Comparison of ENCODE assay signal across 16 cellular contexts in genomic region chr15:57654136-57654845, GRCh38. TPM values are rescaled to one million over a fixed set of nuclear protein-coding genes. Genes with fewer than 3 reads are reported as not detected.
DNase-seq lines count a peak whose midpoint lies in the region; ATAC-seq and TF ChIP-seq lines count a peak whose summit lies in the region.
"Had no signal": no experiment of that assay in that cellular context is flagged by ENCODE, and none has a peak within 500 bp of the region (broad histone marks: within the 10 kb centered on the region; RNA-seq: fewer than 3 reads in every experiment).

No MANE protein-coding gene starts in this region.

- H4K5ac ChIP-seq in H9 (ENCODE audit: insufficient read length, low read depth, low read length), result no peak overlapping the region

- H2BK5ac ChIP-seq in H9 (ENCODE audit: insufficient read length, low read length), result no peak overlapping the region

- H3K14ac ChIP-seq in H9 (ENCODE audit: insufficient read depth, low read length), result no peak overlapping the region

- H3K27me3 ChIP-seq in psoas muscle (ENCODE audit: insufficient read depth in 3 of 3, low read length in 2 of 3) (no peaks in the 10 kb centered on the region), esophagus squamous epithelium (no peaks in the 10 kb centered on the region), A673 (replicated peaks; ENCODE audit: insufficient read depth, low read depth, low read length, poor library complexity) (no peaks in the 10 kb centered on the region), H9 (ENCODE audit: insufficient read depth, low read length) (no peaks in the 10 kb centered on the region)
- H3K27me3 ChIP-seq: body of pancreas had no signal

- BruUV-seq in A673 (replicated peaks; lab: Mats Ljungman, UMichigan), result no TSS peak

- H3K9ac ChIP-seq in H9 (ENCODE audit: extremely low read depth, insufficient read length, low read length), result no peak overlapping the region

- no peak overlapping the region for H3K23ac ChIP-seq in H9 (ENCODE audit: insufficient read length, low read depth, low read length)

- H3K18ac ChIP-seq in H9 (ENCODE audit: insufficient read length, low read depth, low read length), result no peak overlapping the region

- H2BK120ac ChIP-seq in H9 (ENCODE audit: low read depth, low read length, poor library complexity, severe bottlenecking), result no peak overlapping the region

- WGBS in psoas muscle, 3 donors, result 59 to 69% (median 64%) methylated on average over 5 of the region's 5 CpGs
- WGBS in esophagus squamous epithelium, 2 donors, result 67 to 81% methylated on average over 5 of the region's 5 CpGs
- no CpG with 5 or more reads among the region's 5 CpGs for WGBS in H9 (ENCODE audit: extremely low coverage, insufficient read length, low lambda C conversion rate)

- no peak overlapping the region for H2AK5ac ChIP-seq in H9 (ENCODE audit: insufficient read length, low read length)

- H3K4me1 Mint-ChIP-seq in H9, result no peaks in the 10 kb centered on the region
- H3K4me1 Mint-ChIP-seq: CD4-positive, CD25-positive, alpha-beta regulatory T cell had no signal

- no peak overlapping the region for H3K56ac ChIP-seq in H9 (ENCODE audit: insufficient read length, low read depth, low read length)

- H3K4me2 ChIP-seq in H9 (ENCODE audit: insufficient read depth, insufficient read length, low read length), result no peak overlapping the region

- no peaks in the 10 kb centered on the region for H3K79me2 ChIP-seq in H9 (ENCODE audit: insufficient read depth, low read length)

- H4K91ac ChIP-seq in H9 (ENCODE audit: insufficient read length, low read depth, low read length), result no peak overlapping the region

- DNase-seq in DMS79 (lab: John Stamatoyannopoulos, UW) (peak; percentile 16), RPMI7951 (ENCODE audit: low read depth) (peak; percentile 11), fibroblast of villous mesenchyme (ENCODE audit: low read depth) (peak; percentile 55), psoas muscle (no peak), esophagus squamous epithelium (lab: John Stamatoyannopoulos, UW) (no peak), A673 (ENCODE audit: low spot score) (no peak), H9 (no peak)
- DNase-seq: activated CD8-positive, alpha-beta T cell treated with anti-CD3 and anti-CD28 coated beads for 36 hours; activated effector memory CD4-positive, alpha-beta T cell treated with anti-CD3 and anti-CD28 coated beads, Interleukin-2, amount 50 U/mL, for 16 hours; body of pancreas; CD4-positive, CD25-positive, alpha-beta regulatory T cell; GF-D8; midbrain; stimulated activated CD4-positive, alpha-beta T cell treated with anti-CD3 and anti-CD28 coated beads, Interleukin-4, amount 100 ng/mL, for 1 hour; stimulated activated naive CD4-positive, alpha-beta T cell had no signal

- no peak overlapping the region for H4K8ac ChIP-seq in H9 (replicated peaks; ENCODE audit: insufficient read length, low read depth, low read length)

- no peaks in the 10 kb centered on the region for H3K79me1 ChIP-seq in H9 (ENCODE audit: insufficient read depth, low read depth, low read length, poor library complexity, severe bottlenecking)

- H3K4me3 Mint-ChIP-seq in H9, result no peak overlapping the region
- H3K4me3 Mint-ChIP-seq: activated CD8-positive, alpha-beta T cell treated with anti-CD3 and anti-CD28 coated beads for 36 hours; CD4-positive, CD25-positive, alpha-beta regulatory T cell had no signal

- H3K4me1 ChIP-seq in psoas muscle (no peaks in the 10 kb centered on the region), esophagus squamous epithelium (no peaks in the 10 kb centered on the region), A673 (ENCODE audit: insufficient read depth, low read length, poor library complexity, severe bottlenecking) (no peaks in the 10 kb centered on the region), H9 (ENCODE audit: insufficient read depth, low read length) (no peaks in the 10 kb centered on the region)
- H3K4me1 ChIP-seq: body of pancreas had no signal

- H3K36me3 Mint-ChIP-seq in H9 (ENCODE audit: insufficient read depth in 1 of 3, low read depth in 3 of 3), result no peaks in the 10 kb centered on the region

- no peak for TF ChIP-seq POLR2A in esophagus squamous epithelium (IDR thresholded peaks at IDR 0.05)

- TF ChIP-seq CTCF in fibroblast of villous mesenchyme (IDR thresholded peaks at IDR 0.05; ENCODE audit: insufficient read depth, low read depth, low read length) (no peak), psoas muscle (IDR thresholded peaks at IDR 0.05) (no peak), esophagus squamous epithelium (IDR thresholded peaks at IDR 0.05) (no peak), A673 (conservative IDR thresholded peaks at IDR 0.05; ENCODE audit: low read depth, low read length) (no peak), H9 (conservative IDR thresholded peaks at IDR 0.05) (no peak)

- ATAC-seq in psoas muscle (peak in 3 of 4 donors; percentile 36 to 72 (median 53)), HG02870 (IDR thresholded peaks at IDR 0.05; ENCODE audit: unreplicated experiment) (no peak)
- ATAC-seq: activated CD8-positive, alpha-beta T cell treated with anti-CD3 and anti-CD28 coated beads for 36 hours; body of pancreas had no signal

- H3K27ac ChIP-seq in psoas muscle (no peak overlapping the region), esophagus squamous epithelium (peak overlapping the region in 1 of 4 donors; percentile 26), A673 (ENCODE audit: low read depth, low read length, poor library complexity, severe bottlenecking) (no peak overlapping the region), H9 (ENCODE audit: insufficient read length, low read depth, low read length) (no peak overlapping the region)
- H3K27ac ChIP-seq: body of pancreas had no signal

- intact Hi-C loops in psoas muscle (cut with DNase I) (loop anchor here in 1 of 2 donors (2.0 kb wide), 1 partner anchor 93 kb away; no protein-coding TSS in a partner anchor), esophagus squamous epithelium (cut with DNase I) (no loop called here), A673 (cut with micrococcal nuclease; ENCODE audit: unreplicated experiment) (no loop called here)

- peaks cover 8% of the 10 kb centered on the region; the same call in 1 of the 2 replicates for H3K27me3 Mint-ChIP-seq in H9 (ENCODE audit: low read depth)

- no peaks in the 10 kb centered on the region for H3K9me3 Mint-ChIP-seq in H9
- H3K9me3 Mint-ChIP-seq: activated CD8-positive, alpha-beta T cell treated with anti-CD3 and anti-CD28 coated beads for 36 hours; CD4-positive, CD25-positive, alpha-beta regulatory T cell had no signal

- H3K27ac Mint-ChIP-seq in H9, result no peak overlapping the region
- H3K27ac Mint-ChIP-seq: activated CD8-positive, alpha-beta T cell treated with anti-CD3 and anti-CD28 coated beads for 36 hours; CD4-positive, CD25-positive, alpha-beta regulatory T cell had no signal

- CTCF ChIA-PET in A673 (lab: Charles Lee), result interaction anchor here (0.7 kb wide), 1 partner anchor 102 kb away, joined by 5 read pairs; no protein-coding TSS in a partner anchor

- H2AFZ ChIP-seq in H9 (ENCODE audit: low read length), result no peak overlapping the region

- no peaks in the 10 kb centered on the region for H3K36me3 ChIP-seq in psoas muscle (ENCODE audit: insufficient read depth in 1 of 2, low read depth in 1 of 2)
- peaks cover 0 to 5% (median 0%) of the 10 kb centered on the region in 3 donors for H3K36me3 ChIP-seq in esophagus squamous epithelium
- H3K36me3 ChIP-seq in A673 (ENCODE audit: insufficient read depth, low read length, poor library complexity, severe bottlenecking), result no peaks in the 10 kb centered on the region

- no peak overlapping the region for H2BK20ac ChIP-seq in H9 (ENCODE audit: low read depth, low read length, poor library complexity, severe bottlenecking)

- H4K20me1 ChIP-seq in H9 (ENCODE audit: control insufficient read depth, insufficient read depth, insufficient read length), result no peaks in the 10 kb centered on the region

- no peak overlapping the region for H3K4ac ChIP-seq in H9 (ENCODE audit: low read depth, low read length)

- H2BK12ac ChIP-seq in H9 (ENCODE audit: insufficient read length, low read depth, low read length), result no peak overlapping the region

- no peak overlapping the region for H3T11ph ChIP-seq in H9 (ENCODE audit: low read length)

- POLR2A ChIA-PET in A673 (lab: Charles Lee; ENCODE audit: low non-redundant PET), result no interaction called here

- H3K9me3 ChIP-seq in psoas muscle (no peaks in the 10 kb centered on the region), esophagus squamous epithelium (no peaks in the 10 kb centered on the region), A673 (ENCODE audit: low read depth, low read length, poor library complexity, severe bottlenecking) (no peaks in the 10 kb centered on the region), H9 (ENCODE audit: control insufficient read depth, low read depth, low read length) (no peaks in the 10 kb centered on the region)
- H3K9me3 ChIP-seq: body of pancreas had no signal

- no peak overlapping the region for H3K4me3 ChIP-seq in fibroblast of villous mesenchyme (ENCODE audit: low read depth, low read length)
- no peak overlapping the region for H3K4me3 ChIP-seq in psoas muscle
- H3K4me3 ChIP-seq in esophagus squamous epithelium, result no peak overlapping the region
- no peak overlapping the region for H3K4me3 ChIP-seq in A673 (ENCODE audit: low read depth, low read length, poor library complexity, severe bottlenecking)
- H3K4me3 ChIP-seq: body of pancreas had no signal

- no peaks in the 10 kb centered on the region for H3K23me2 ChIP-seq in H9 (ENCODE audit: insufficient read length, low read depth, low read length, poor library complexity, severe bottlenecking)

- no peak overlapping the region for H2BK15ac ChIP-seq in H9 (ENCODE audit: low read depth, low read length)

RNA-seq across cellular contexts. Expression of gene POLR2M, which starts 52.2 kb away (rescaled TPM):
- total RNA-seq in RPMI7951 (2014; rRNA removed; shearing (Covaris generic)), result 308 and 563 TPM in 2 replicates
- total RNA-seq in fibroblast of villous mesenchyme, result 71.7 and 637 TPM in 2 replicates
- 100 to 1,000 TPM in 2 of 4 donors, 10 to 100 TPM in 2; 81.2 to 114 (median 94.2) TPM for total RNA-seq in psoas muscle
- 100 to 1,000 TPM in 2 of 3 donors, 10 to 100 TPM in 1; 78.0 to 403 (median 131) TPM for polyA plus RNA-seq in psoas muscle
- 100 to 1,000 TPM in 2 of 4 donors, 10 to 100 TPM in 2; 14.5 to 839 (median 71.7) TPM for total RNA-seq in esophagus squamous epithelium
- 106 and 115 TPM in 2 replicates for total RNA-seq in A673 (2021)
- total RNA-seq in H9 (2021), result 59.8 and 67.3 TPM in 2 replicates

Comparison
In these comparisons a context has a peak if more than half of its experiments do, and no peak if none do; other contexts are left out.
1. DNase-seq: peak in DMS79 (single experiment), RPMI7951 (single experiment) and fibroblast of villous mesenchyme (single experiment); none in psoas muscle (0 of 2), esophagus squamous epithelium (single experiment), A673 (single experiment) and H9 (single experiment).